23 cellular contexts compared by ENCODE assay signal in the genomic region with DNA sequence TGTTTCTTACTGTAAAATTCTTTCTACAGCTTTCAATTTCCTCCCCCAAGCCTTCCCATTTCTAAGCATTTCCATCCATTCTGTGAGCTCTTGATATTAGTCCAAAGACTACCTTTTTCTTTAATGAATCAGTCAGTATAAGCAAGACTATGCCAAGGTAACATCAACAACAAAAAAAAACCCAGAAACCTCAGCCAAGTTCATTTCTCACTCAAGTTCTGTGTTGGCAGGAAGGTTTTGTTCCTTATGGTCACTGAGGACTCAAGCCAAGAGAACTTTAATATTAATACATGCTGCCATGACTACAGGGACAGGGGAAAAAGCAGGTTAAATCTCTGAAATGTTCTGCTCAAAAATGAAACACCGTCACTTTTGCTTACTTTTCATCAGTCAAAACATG.
"Had no signal": no experiment of that assay in that cellular context is flagged by ENCODE, and none has a peak within 500 bp of the region (broad histone marks: within the 10 kb centered on the region; RNA-seq: fewer than 3 reads in every experiment).

No MANE protein-coding gene starts in this region.

- H3K27me3 ChIP-seq: foreskin keratinocyte, heart right ventricle, pancreas, sigmoid colon had no signal

- H3K4me3 ChIP-seq: heart right ventricle, pancreas, psoas muscle, sigmoid colon, thoracic aorta had no signal

- ATAC-seq: activated CD4-positive, alpha-beta T cell treated with anti-CD3 and anti-CD28 coated beads for 36 hours; activated CD8-positive, alpha-beta memory T cell treated with anti-CD3 and anti-CD28 coated beads, Interleukin-2, amount 10 ng/mL, durations not matched to agents 7 days and 5 days; activated CD8-positive, alpha-beta T cell treated with anti-CD3 and anti-CD28 coated beads, Interleukin-2, amount 10 ng/mL, durations not matched to agents 7 days and 5 days; activated T-cell treated with anti-CD3 and anti-CD28 coated beads, Interleukin-2, amount 50 U/mL, for 72 hours; esophagus mucosa; foreskin keratinocyte; heart right ventricle; left cardiac atrium; naive thymus-derived CD4-positive, alpha-beta T cell; pancreas; psoas muscle; stimulated activated effector memory CD8-positive, alpha-beta T cell treated with anti-CD3 and anti-CD28 coated beads, Interleukin-12 subunit alpha, Interleukin-12 subunit beta, amount 100 ng/mL, for 72 hours had no signal

- DNase-seq: activated CD4-positive, alpha-beta T cell treated with anti-CD3 and anti-CD28 coated beads for 36 hours; activated CD4-positive, CD25-positive, alpha-beta regulatory T cell; activated CD8-positive, alpha-beta memory T cell treated with anti-CD3 and anti-CD28 coated beads, Interleukin-2, amount 10 ng/mL, durations not matched to agents 7 days and 5 days; activated CD8-positive, alpha-beta T cell treated with anti-CD3 and anti-CD28 coated beads, Interleukin-2, amount 10 ng/mL, durations not matched to agents 7 days and 5 days; activated naive CD4-positive, alpha-beta T cell treated with Interleukin-2 at 50 U/mL for 16 hours; activated T-cell treated with anti-CD3 and anti-CD28 coated beads for 4 hours; activated T-cell treated with anti-CD3 and anti-CD28 coated beads, Interleukin-2, amount 50 U/mL, for 72 hours; anterior cingulate cortex; endodermal cell; foreskin keratinocyte; heart right ventricle; left cardiac atrium; midbrain; naive thymus-derived CD4-positive, alpha-beta T cell; pancreas; psoas muscle; sigmoid colon; small intestine; stimulated activated CD4-positive, alpha-beta T cell treated with anti-CD3 and anti-CD28 coated beads, Interleukin-4, amount 100 ng/mL, for 24 hours; trophoblast cell had no signal

- H3K36me3 ChIP-seq: heart right ventricle, pancreas, sigmoid colon, thoracic aorta had no signal

- H3K4me1 ChIP-seq: heart right ventricle, pancreas, psoas muscle, sigmoid colon had no signal

- H3K27ac ChIP-seq: foreskin keratinocyte, heart right ventricle, pancreas, psoas muscle, sigmoid colon, thoracic aorta had no signal

- H3K9me3 ChIP-seq: pancreas, psoas muscle, sigmoid colon, thoracic aorta had no signal
